ENCODE assay signal across 22 cellular contexts in genomic region chr2:218313356-218313755, GRCh38. TPM values are rescaled to one million over a fixed set of nuclear protein-coding genes. Genes with fewer than 3 reads are reported as not detected.
A peak's percentile ranks its signal among the peaks of the same experiment; 100 is the strongest.
DNase-seq lines count a peak whose midpoint lies in the region; ATAC-seq and TF ChIP-seq lines count a peak whose summit lies in the region.
"Had no signal": no experiment of that assay in that cellular context is flagged by ENCODE, and none has a peak within 500 bp of the region (broad histone marks: within the 10 kb centered on the region; RNA-seq: fewer than 3 reads in every experiment).

No MANE protein-coding gene starts in this region.

- peaks cover 5% of the 10 kb centered on the region for H3K4me1 ChIP-seq in right cardiac atrium (ENCODE audit: control insufficient read depth, insufficient read depth, low read length)
- peaks cover 0 to 58% of the 10 kb centered on the region in 2 donors for H3K4me1 ChIP-seq in left lung
- H3K4me1 ChIP-seq in upper lobe of right lung, result peaks cover 18% of the 10 kb centered on the region
- peaks cover 7% of the 10 kb centered on the region for H3K4me1 ChIP-seq in neural progenitor cell

- no peak overlapping the region for H2AFZ ChIP-seq in neural progenitor cell (replicated peaks)
- H2AFZ ChIP-seq: GM23248 had no signal

- H3K9me3 Mint-ChIP-seq in naive thymus-derived CD8-positive, alpha-beta T cell, result no peaks in the 10 kb centered on the region
- H3K9me3 Mint-ChIP-seq in neural progenitor cell, result no peaks in the 10 kb centered on the region

- H3K27ac ChIP-seq in right cardiac atrium (ENCODE audit: low read length) (no peak overlapping the region), left lung (peak overlapping the region; percentile 59 to 77), upper lobe of right lung (peak overlapping the region; percentile 77), neural progenitor cell (no peak overlapping the region)
- H3K27ac ChIP-seq: GM23248 had no signal

- no peaks in the 10 kb centered on the region for H3K36me3 Mint-ChIP-seq in naive thymus-derived CD8-positive, alpha-beta T cell
- no peaks in the 10 kb centered on the region for H3K36me3 Mint-ChIP-seq in neural progenitor cell

- POLR2A ChIA-PET in naive thymus-derived CD8-positive, alpha-beta T cell (lab: Charles Lee), result interaction anchor here (0.6 to 0.7 kb wide), 4 partner anchors 10 to 87 kb away, joined by 3 to 8 read pairs (median 4); no protein-coding TSS in a partner anchor

- H3K4me2 ChIP-seq in neural progenitor cell, result no peak overlapping the region

- ATAC-seq in Right ventricle myocardium superior (ENCODE audit: poor library complexity) (no peak), right cardiac atrium (no peak), left lung (peak; percentile 7), upper lobe of right lung (no peak), GM18861 (IDR thresholded peaks at IDR 0.05; ENCODE audit: unreplicated experiment) (no peak)
- ATAC-seq in naive thymus-derived CD8-positive, alpha-beta T cell, result no peak
- ATAC-seq: K562 had no signal

- peaks cover 0 to 1% (median 0%) of the 10 kb centered on the region in 5 donors for H3K27me3 Mint-ChIP-seq in naive thymus-derived CD8-positive, alpha-beta T cell
- peaks cover 6% of the 10 kb centered on the region for H3K27me3 Mint-ChIP-seq in neural progenitor cell (ENCODE audit: insufficient read depth, low read depth)
- H3K27me3 Mint-ChIP-seq: CD4-positive, CD25-positive, alpha-beta regulatory T cell had no signal

- DNase-seq in Right ventricle myocardium superior (peak; percentile 6), right cardiac atrium (no peak), left lung (no peak), upper lobe of right lung (no peak), GOT3 (lab: John Stamatoyannopoulos, UW) (no peak), neural progenitor cell (ENCODE audit: low spot score) (no peak)
- DNase-seq in naive thymus-derived CD8-positive, alpha-beta T cell, result no peak
- DNase-seq: 8988T; Caco-2; CD4-positive, CD25-positive, alpha-beta regulatory T cell; GDM1; GM23248; NCI-H1105 treated with DMSO at 0.1 percent for 48 hours; NCI-H1694; NCI-H2081 treated with DMSO at 0.1 percent for 48 hours; NCI-H446 treated with DMSO at 0.1 percent for 48 hours; NK-92 treated with Interleukin-12 subunit alpha and Interleukin-12 subunit beta, amount 100 ng/mL, for 24 hours; SHP77 had no signal

- no peaks in the 10 kb centered on the region for H3K79me2 ChIP-seq in neural progenitor cell (ENCODE audit: low read depth)

- peaks cover 29 to 44% (median 31%) of the 10 kb centered on the region in 4 donors for H3K4me1 Mint-ChIP-seq in naive thymus-derived CD8-positive, alpha-beta T cell
- H3K4me1 Mint-ChIP-seq in neural progenitor cell, result peaks cover 12% of the 10 kb centered on the region

- H3K4me3 ChIP-seq in right cardiac atrium (ENCODE audit: low read length) (no peak overlapping the region), left lung (no peak overlapping the region), upper lobe of right lung (no peak overlapping the region), neural progenitor cell (no peak overlapping the region)
- H3K4me3 ChIP-seq: GM23248, K562 had no signal

- H3K9ac ChIP-seq in neural progenitor cell, result no peak overlapping the region
- H3K9ac ChIP-seq: GM23248 had no signal

- intact Hi-C loops in Right ventricle myocardium superior (cut with DNase I), result no loop called here
- intact Hi-C loops in right cardiac atrium (cut with DNase I), result no loop called here
- intact Hi-C loops in left lung (cut with DNase I), result no loop called here
- intact Hi-C loops in upper lobe of right lung (cut with DNase I), result no loop called here

- H3K27ac Mint-ChIP-seq in naive thymus-derived CD8-positive, alpha-beta T cell, result peak overlapping the region in 7 of 10 donors; percentile 6 to 75 (median 34)
- H3K27ac Mint-ChIP-seq in neural progenitor cell, result no peak overlapping the region
- H3K27ac Mint-ChIP-seq: CD4-positive, CD25-positive, alpha-beta regulatory T cell had no signal

- H3K9me3 ChIP-seq in right cardiac atrium (ENCODE audit: control insufficient read depth, low read length), result no peaks in the 10 kb centered on the region
- H3K9me3 ChIP-seq in left lung, result no peaks in the 10 kb centered on the region
- no peaks in the 10 kb centered on the region for H3K9me3 ChIP-seq in upper lobe of right lung
- no peaks in the 10 kb centered on the region for H3K9me3 ChIP-seq in neural progenitor cell (ENCODE audit: low read depth)
- H3K9me3 ChIP-seq: Caco-2 had no signal

- WGBS in right cardiac atrium, result 88% methylated on average over 1 of the region's 1 CpG

- H3K27me3 ChIP-seq in right cardiac atrium (ENCODE audit: control insufficient read depth, insufficient read depth) (no peaks in the 10 kb centered on the region), left lung (no peaks in the 10 kb centered on the region), upper lobe of right lung (no peaks in the 10 kb centered on the region), neural progenitor cell (no peaks in the 10 kb centered on the region)

- no peak overlapping the region for H3K4me3 Mint-ChIP-seq in naive thymus-derived CD8-positive, alpha-beta T cell
- H3K4me3 Mint-ChIP-seq in neural progenitor cell, result no peak overlapping the region
- H3K4me3 Mint-ChIP-seq: CD4-positive, CD25-positive, alpha-beta regulatory T cell had no signal

- H3K36me3 ChIP-seq in left lung (no peaks in the 10 kb centered on the region), upper lobe of right lung (no peaks in the 10 kb centered on the region), neural progenitor cell (no peaks in the 10 kb centered on the region)

- peaks cover 5% of the 10 kb centered on the region for H3F3A ChIP-seq in neural progenitor cell (ENCODE audit: low read depth)

- H4K20me1 ChIP-seq in neural progenitor cell (ENCODE audit: low read depth), result no peaks in the 10 kb centered on the region

- no peak for TF ChIP-seq CTCF in left lung (IDR thresholded peaks at IDR 0.05)
- TF ChIP-seq CTCF in upper lobe of right lung (IDR thresholded peaks at IDR 0.05), result no peak
- TF ChIP-seq CTCF in neural progenitor cell (IDR thresholded peaks at IDR 0.05), result no peak

RNA-seq across cellular contexts. Expression of gene TMBIM1, which starts 21.1 kb away (rescaled TPM):
- total RNA-seq in Right ventricle myocardium superior, result 117 TPM
- total RNA-seq in right cardiac atrium, result 100 to 1,000 TPM in 3 of 4 donors, 10 to 100 TPM in 1; 95.2 to 158 (median 118) TPM
- polyA plus RNA-seq in right cardiac atrium, result 64.3 TPM
- total RNA-seq in left lung, result 100 to 1,000 TPM; 281 to 308 TPM
- 100 to 1,000 TPM in 1 of 2 experiments, 10 to 100 TPM in 1; 95.1 to 100 TPM for total RNA-seq in naive thymus-derived CD8-positive, alpha-beta T cell
- polyA plus RNA-seq in naive thymus-derived CD8-positive, alpha-beta T cell, result 100 to 1,000 TPM in 1 of 3 donors, 10 to 100 TPM in 2; 75.8 to 114 (median 80.3) TPM
- total RNA-seq in upper lobe of right lung, result 281 TPM
- total RNA-seq in neural progenitor cell (ENCODE audit: low replicate concordance), result 11.1 and 14.1 TPM in 2 replicates

RNA-seq across cellular contexts. Expression of gene PNKD, which starts 43.0 kb away (rescaled TPM):
- total RNA-seq in Right ventricle myocardium superior, result 72.9 TPM
- total RNA-seq in right cardiac atrium, result 10 to 100 TPM; 69.3 to 96.5 (median 80.5) TPM
- polyA plus RNA-seq in right cardiac atrium, result 157 TPM
- 10 to 100 TPM; 93.4 to 96.8 TPM for total RNA-seq in left lung
- total RNA-seq in naive thymus-derived CD8-positive, alpha-beta T cell, result 10 to 100 TPM; 33.6 to 40.5 TPM
- 100 to 1,000 TPM; 108 to 119 (median 109) TPM for polyA plus RNA-seq in naive thymus-derived CD8-positive, alpha-beta T cell
- total RNA-seq in upper lobe of right lung, result 65.4 TPM
- 13.5 and 31.1 TPM in 2 replicates for total RNA-seq in neural progenitor cell (ENCODE audit: low replicate concordance)

RNA-seq across cellular contexts. Expression of gene CATIP, which starts 43.3 kb away (rescaled TPM):
- total RNA-seq in Right ventricle myocardium superior (not detected), right cardiac atrium (not detected), left lung (1 to 10 TPM in 1 of 2 donors, under 1 TPM in 1; 0.55 to 3.3 TPM), upper lobe of right lung (0.64 TPM), neural progenitor cell (ENCODE audit: low replicate concordance) (3.1 and 6.2 TPM in 2 replicates)
- 0.16 TPM for polyA plus RNA-seq in right cardiac atrium
- total RNA-seq in naive thymus-derived CD8-positive, alpha-beta T cell, result not detected
- polyA plus RNA-seq in naive thymus-derived CD8-positive, alpha-beta T cell, result not detected
- total RNA-seq: CD4-positive, CD25-positive, alpha-beta regulatory T cell; Daoy; GM23248; K562 had no signal
- polyA plus RNA-seq: AG04450; CD4-positive, CD25-positive, alpha-beta regulatory T cell; GM23248 had no signal

RNA-seq across cellular contexts. Expression of gene AAMP, which starts 43.4 kb away (rescaled TPM):
- total RNA-seq in Right ventricle myocardium superior (48.4 TPM), right cardiac atrium (10 to 100 TPM; 44.3 to 53.9 (median 49.9) TPM), left lung (10 to 100 TPM; 55.2 to 57.2 TPM), upper lobe of right lung (55.9 TPM), neural progenitor cell (ENCODE audit: low replicate concordance) (90.4 and 151 TPM in 2 replicates)
- 56.6 TPM for polyA plus RNA-seq in right cardiac atrium
- total RNA-seq in naive thymus-derived CD8-positive, alpha-beta T cell, result 10 to 100 TPM; 57.0 to 61.6 TPM
- polyA plus RNA-seq in naive thymus-derived CD8-positive, alpha-beta T cell, result 10 to 100 TPM; 77.0 to 93.6 (median 89.7) TPM

RNA-seq across cellular contexts. Expression of gene GPBAR1, which starts 52.5 kb away (rescaled TPM):
- total RNA-seq in Right ventricle myocardium superior, result 1.8 TPM
- total RNA-seq in right cardiac atrium, result 1 to 10 TPM; 5.2 to 8.6 (median 5.9) TPM
- polyA plus RNA-seq in right cardiac atrium, result 3.5 TPM
- total RNA-seq in left lung, result 1 to 10 TPM; 1.7 to 4.3 TPM
- 1 to 10 TPM; 1.1 to 1.4 TPM for total RNA-seq in naive thymus-derived CD8-positive, alpha-beta T cell
- under 1 TPM; 0.14 to 0.41 (median 0.28) TPM for polyA plus RNA-seq in naive thymus-derived CD8-positive, alpha-beta T cell
- total RNA-seq in upper lobe of right lung, result 2.6 TPM
- 0.09 TPM in 1 of 2 replicates, not detected in the other for total RNA-seq in neural progenitor cell (ENCODE audit: low replicate concordance)
- total RNA-seq: Daoy, GM23248, K562 had no signal
- polyA plus RNA-seq: AG04450; CD4-positive, CD25-positive, alpha-beta regulatory T cell; GM23248; K562 had no signal

Comparison
In these comparisons a context has a peak if more than half of its experiments do, and no peak if none do; other contexts are left out.
1. H3K27ac ChIP-seq: peak in left lung (2 of 2) and upper lobe of right lung (single experiment); none in right cardiac atrium (single experiment) and neural progenitor cell (single experiment).